1 cellular context compared by ENCODE assay signal in the genomic region with DNA sequence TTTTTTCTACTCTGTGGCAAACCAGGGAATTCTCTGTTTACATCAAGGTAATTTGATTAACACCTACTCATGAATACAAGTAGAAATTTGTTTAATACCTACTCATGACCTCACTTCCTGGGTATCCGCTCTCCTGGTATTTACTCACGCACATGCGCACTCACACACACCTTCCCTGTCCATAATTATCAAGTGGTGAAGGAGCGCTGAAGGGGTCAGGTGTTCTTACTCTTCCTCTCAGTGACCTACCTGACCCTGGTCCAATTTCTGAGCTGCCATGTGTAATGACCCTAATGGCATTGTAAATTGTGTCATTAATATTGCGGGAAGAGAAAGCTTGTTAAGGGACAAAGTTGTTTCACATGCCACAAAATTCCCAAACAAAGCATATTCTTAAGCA.
TF ChIP-seq lines count a peak whose summit lies in the region.

No MANE protein-coding gene starts in this region.

TF ChIP-seq in H1, 55 proteins besides CTCF, POLR2A, EP300 and RAD21 (continued from another document):
- no peak for TF ChIP-seq E2F6 (IDR thresholded peaks at IDR 0.05)
- no peak for TF ChIP-seq SAP30 (IDR thresholded peaks at IDR 0.05; ENCODE audit: insufficient read depth, insufficient replicate concordance, low read length)
- no peak for TF ChIP-seq EGR1 (IDR thresholded peaks at IDR 0.05; ENCODE audit: borderline replicate concordance, low read depth, low read length)
- TF ChIP-seq, protein P1, sequence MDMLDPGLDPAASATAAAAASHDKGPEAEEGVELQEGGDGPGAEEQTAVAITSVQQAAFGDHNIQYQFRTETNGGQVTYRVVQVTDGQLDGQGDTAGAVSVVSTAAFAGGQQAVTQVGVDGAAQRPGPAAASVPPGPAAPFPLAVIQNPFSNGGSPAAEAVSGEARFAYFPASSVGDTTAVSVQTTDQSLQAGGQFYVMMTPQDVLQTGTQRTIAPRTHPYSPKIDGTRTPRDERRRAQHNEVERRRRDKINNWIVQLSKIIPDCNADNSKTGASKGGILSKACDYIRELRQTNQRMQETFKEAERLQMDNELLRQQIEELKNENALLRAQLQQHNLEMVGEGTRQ (IDR thresholded peaks at IDR 0.05; ENCODE audit: low read length): no peak
- TF ChIP-seq SIRT6 (IDR thresholded peaks at IDR 0.05; ENCODE audit: low read length): no peak
